In the genomic region with DNA sequence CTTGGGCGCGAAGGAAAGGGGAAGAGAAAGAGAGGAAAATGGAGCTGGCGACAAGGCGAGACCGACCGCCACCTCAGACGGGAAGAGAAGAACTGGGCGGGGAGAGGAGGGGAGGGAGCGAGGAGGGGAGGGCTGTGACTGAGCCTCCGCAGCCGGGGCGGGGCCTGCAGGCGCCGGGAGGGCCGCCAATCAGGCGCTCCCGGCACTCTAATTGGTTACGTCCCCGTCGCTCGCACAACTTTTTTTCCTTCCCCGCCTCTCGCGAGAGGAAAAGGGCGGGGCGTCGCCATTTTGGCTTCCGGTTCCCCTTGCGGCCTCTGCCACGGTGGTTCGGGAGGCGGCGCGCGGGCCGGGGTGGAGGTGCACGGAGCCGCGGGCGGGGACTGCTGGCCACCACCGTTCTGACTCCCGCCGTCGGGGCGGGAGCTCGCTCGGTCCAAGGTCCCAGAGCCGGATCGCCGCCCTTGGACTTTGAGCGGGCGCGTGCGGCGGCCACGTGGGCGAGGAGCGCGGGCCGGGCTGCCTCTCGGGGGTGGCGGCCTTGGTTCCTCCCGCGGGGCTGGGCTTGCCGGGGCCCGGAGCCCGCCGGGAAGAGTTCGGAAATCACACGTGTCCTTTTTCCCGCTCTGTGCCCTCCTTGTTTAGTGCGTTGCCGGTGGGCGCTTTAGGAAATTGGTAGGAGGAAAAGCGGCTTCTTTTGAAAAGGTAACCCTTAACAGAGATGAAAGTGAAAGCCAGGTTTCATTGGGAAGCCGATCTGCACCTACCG, we compare ENCODE assay signal across 8 cellular contexts. TPM values are rescaled to one million over a fixed set of nuclear protein-coding genes. Genes with fewer than 3 reads are reported as not detected.
DNase-seq lines count a peak whose midpoint lies in the region; ATAC-seq and TF ChIP-seq lines count a peak whose summit lies in the region.

GDI2 (minus strand) TSS at position 94 of the 769 bp plus-strand sequence. CDS start 176 bp downstream, outside the sequence.

- TF ChIP-seq RAD21 in liver (IDR thresholded peaks at IDR 0.05): peak in 1 of 2 donors; percentile 22

- H3K4me3 Mint-ChIP-seq in CD4-positive, alpha-beta memory T cell: peak within 1 kb of the TSS; percentile 87 to 99 (median 95)
- peak within 1 kb of the TSS; percentile 82 for H3K4me3 Mint-ChIP-seq in activated CD4-positive, alpha-beta memory T cell treated with anti-CD3 and anti-CD28 coated beads for 36 hours

- H3K4me1 Mint-ChIP-seq in CD4-positive, alpha-beta memory T cell: peaks cover 40 to 64% (median 53%) of the 10 kb centered on the region in 4 donors
- H3K4me1 Mint-ChIP-seq in activated CD4-positive, alpha-beta memory T cell treated with anti-CD3 and anti-CD28 coated beads for 36 hours (ENCODE audit: low read depth): peaks cover 60% of the 10 kb centered on the region

- H3K27me3 ChIP-seq in CD4-positive, alpha-beta memory T cell (ENCODE audit: insufficient read depth, low read length): no peaks in the 10 kb centered on the region
- no peaks in the 10 kb centered on the region for H3K27me3 ChIP-seq in liver (ENCODE audit: control insufficient read depth in 4 of 4, insufficient read depth in 4 of 4, low read length in 3 of 4)

- peaks cover 50% of the 10 kb centered on the region for H3K4me1 ChIP-seq in CD4-positive, alpha-beta memory T cell (ENCODE audit: insufficient read depth, low read length)
- H3K4me1 ChIP-seq in liver (ENCODE audit: control insufficient read depth in 4 of 4, insufficient read depth in 4 of 4, low read length in 3 of 4): peaks cover 0 to 36% (median 26%) of the 10 kb centered on the region in 4 donors

- peak within 1 kb of the TSS; percentile 88 to 98 (median 97) for H3K27ac Mint-ChIP-seq in CD4-positive, alpha-beta memory T cell
- H3K27ac Mint-ChIP-seq in activated CD4-positive, alpha-beta memory T cell treated with anti-CD3 and anti-CD28 coated beads for 36 hours: peak within 1 kb of the TSS; percentile 95

- CTCF ChIA-PET in CD4-positive, alpha-beta memory T cell (lab: Charles Lee; ENCODE audit: partially characterized antibody): interaction anchor here (0.9 to 1.2 kb wide), 3 partner anchors 59 to 125 kb away, joined by 3 to 4 read pairs (median 4); no protein-coding TSS in a partner anchor
- CTCF ChIA-PET in activated CD4-positive, alpha-beta memory T cell treated with anti-CD3 and anti-CD28 coated beads for 36 hours (lab: Charles Lee): interaction anchor here (0.8 to 1.7 kb wide), 7 partner anchors 8 to 184 kb away, joined by 3 to 6 read pairs (median 4); partner anchors contain the start of genes ANKRD16 and FBH1

- peak within 1 kb of the TSS; percentile 98 for H3K27ac ChIP-seq in CD4-positive, alpha-beta memory T cell (ENCODE audit: low read depth, low read length)
- peak within 1 kb of the TSS; percentile 97 to 100 for H3K27ac ChIP-seq in liver (ENCODE audit: low read depth in 1 of 2, low read length in 2 of 2)

- POLR2A ChIA-PET in CD4-positive, alpha-beta memory T cell (lab: Charles Lee; ENCODE audit: partially characterized antibody): interaction anchor here (0.7 to 2.6 kb wide), 20 partner anchors 9 to 596 kb away, joined by 3 to 27 read pairs (median 4); partner anchors contain the start of genes ANKRD16, FBH1 and TASOR2
- POLR2A ChIA-PET in activated CD4-positive, alpha-beta memory T cell treated with anti-CD3 and anti-CD28 coated beads for 36 hours (lab: Charles Lee): interaction anchor here (0.6 to 2.3 kb wide), 11 partner anchors 30 to 265 kb away, joined by 3 to 20 read pairs (median 4); partner anchors contain the start of genes ANKRD16 and FBH1

- peak within 1 kb of the TSS; percentile 78 to 95 for H3K4me3 ChIP-seq in CD4-positive, alpha-beta memory T cell (ENCODE audit: low read length in 2 of 2)
- peak within 1 kb of the TSS; percentile 75 to 93 (median 80) for H3K4me3 ChIP-seq in liver (ENCODE audit: low read depth in 1 of 3, low read length in 3 of 3)

- H3K9me3 ChIP-seq in CD4-positive, alpha-beta memory T cell (ENCODE audit: control insufficient read depth in 1 of 2, low read length in 2 of 2): no peaks in the 10 kb centered on the region
- no peaks in the 10 kb centered on the region for H3K9me3 ChIP-seq in liver (ENCODE audit: control insufficient read depth in 4 of 4, low read length in 3 of 4)

- H3K36me3 ChIP-seq in CD4-positive, alpha-beta memory T cell (ENCODE audit: insufficient read depth, low read length): no peaks in the 10 kb centered on the region
- H3K36me3 ChIP-seq in liver (ENCODE audit: control insufficient read depth in 4 of 4, insufficient read depth in 3 of 4, low read depth in 1 of 4, low read length in 3 of 4): no peaks in the 10 kb centered on the region

- peak within 1 kb of the TSS; percentile 96 to 97 for H3K9ac ChIP-seq in liver (ENCODE audit: low read depth in 1 of 2, low read length in 2 of 2)

- DNase-seq in CD4-positive, alpha-beta memory T cell: peak; percentile 96 to 98 (median 97)
- peak; percentile 90 for DNase-seq in HK-2 (ENCODE audit: unreplicated experiment)
- DNase-seq in NCI-H82 treated with DMSO at 0.1 percent for 48 hours (lab: John Stamatoyannopoulos, UW; ENCODE audit: unreplicated experiment): peak; percentile 81
- peak; percentile 98 for DNase-seq in activated CD4-positive, alpha-beta memory T cell treated with anti-CD3 and anti-CD28 coated beads for 36 hours
- peak; percentile 89 to 97 for DNase-seq in dermis microvascular lymphatic vessel endothelial cell (ENCODE audit: low read depth in 2 of 2)
- DNase-seq in stimulated activated CD4-positive, alpha-beta T cell treated with anti-CD3 and anti-CD28 coated beads, Interleukin-4, amount 100 ng/mL, for 1 hour: peak; percentile 95

- H3K36me3 Mint-ChIP-seq in CD4-positive, alpha-beta memory T cell: peaks cover 5 to 16% of the 10 kb centered on the region in 2 donors
- peaks cover 22% of the 10 kb centered on the region for H3K36me3 Mint-ChIP-seq in activated CD4-positive, alpha-beta memory T cell treated with anti-CD3 and anti-CD28 coated beads for 36 hours

- no peaks in the 10 kb centered on the region for H3K27me3 Mint-ChIP-seq in CD4-positive, alpha-beta memory T cell
- H3K27me3 Mint-ChIP-seq in activated CD4-positive, alpha-beta memory T cell treated with anti-CD3 and anti-CD28 coated beads for 36 hours: no peaks in the 10 kb centered on the region

- under 1% methylated on average over 77 of the region's 77 CpGs for WGBS in liver

- H3K9me3 Mint-ChIP-seq in CD4-positive, alpha-beta memory T cell: peaks cover 0 to 2% (median 0%) of the 10 kb centered on the region in 8 donors
- no peaks in the 10 kb centered on the region for H3K9me3 Mint-ChIP-seq in activated CD4-positive, alpha-beta memory T cell treated with anti-CD3 and anti-CD28 coated beads for 36 hours

- no peak for TF ChIP-seq CTCF in liver (IDR thresholded peaks at IDR 0.05; ENCODE audit: low read depth, low read length, missing input control)

- peak; percentile 85 for ATAC-seq in GM19455 (IDR thresholded peaks at IDR 0.05; ENCODE audit: unreplicated experiment)

- intact Hi-C loops in CD4-positive, alpha-beta memory T cell (cut with micrococcal nuclease): loop anchor here (1.0 to 10.0 kb wide), 9 partner anchors 39 to 1975 kb away; partner anchors contain the start of genes ATP5F1C, FBH1, IL15RA and RBM17
- intact Hi-C loops in activated CD4-positive, alpha-beta memory T cell treated with anti-CD3 and anti-CD28 coated beads for 36 hours (cut with micrococcal nuclease): loop anchor here (1.0 to 10.0 kb wide), 10 partner anchors 36 to 519 kb away; partner anchors contain the start of genes ANKRD16, IL15RA, PFKFB3 and TASOR2

TF ChIP-seq in liver, 16 proteins besides CTCF, POLR2A, EP300 and RAD21 (continues in another document):
- TF ChIP-seq JUND (IDR thresholded peaks at IDR 0.05) (peak in 1 of 2 donors; percentile 17), TAF1 (conservative IDR thresholded peaks at IDR 0.05) (peak; percentile 98), HNF4A (conservative IDR thresholded peaks at IDR 0.05) (peak; percentile 77 to 84), REST (IDR thresholded peaks at IDR 0.05) (peak; percentile 90), HNF4G (IDR thresholded peaks at IDR 0.05) (peak; percentile 74), GABPA (IDR thresholded peaks at IDR 0.05 in 1 of 2, conservative IDR thresholded peaks at IDR 0.05 in 1 of 2) (peak; percentile 47 to 83)

RNA-seq across cellular contexts. Expression of gene GDI2, which starts in this region (rescaled TPM):
- 100 to 1,000 TPM; 137 to 140 TPM for total RNA-seq in CD4-positive, alpha-beta memory T cell
- 100 to 1,000 TPM; 193 to 248 TPM for polyA plus RNA-seq in CD4-positive, alpha-beta memory T cell
- total RNA-seq in activated CD4-positive, alpha-beta memory T cell treated with anti-CD3 and anti-CD28 coated beads for 36 hours: 100 to 1,000 TPM; 283 to 286 TPM
- total RNA-seq in dermis microvascular lymphatic vessel endothelial cell (375 and 522 TPM in 2 replicates), liver (100 to 1,000 TPM; 190 TPM)
- 100 to 1,000 TPM; 103 to 120 TPM for polyA plus RNA-seq in liver

Comparison
In these comparisons a context has a peak if more than half of its experiments do, and no peak if none do; other contexts are left out.
1. Peak in every context shown above with its lines: DNase-seq, ATAC-seq, H3K4me3 ChIP-seq and H3K27ac ChIP-seq.